Comparison of ENCODE assay signal across 18 cellular contexts in the genomic region with DNA sequence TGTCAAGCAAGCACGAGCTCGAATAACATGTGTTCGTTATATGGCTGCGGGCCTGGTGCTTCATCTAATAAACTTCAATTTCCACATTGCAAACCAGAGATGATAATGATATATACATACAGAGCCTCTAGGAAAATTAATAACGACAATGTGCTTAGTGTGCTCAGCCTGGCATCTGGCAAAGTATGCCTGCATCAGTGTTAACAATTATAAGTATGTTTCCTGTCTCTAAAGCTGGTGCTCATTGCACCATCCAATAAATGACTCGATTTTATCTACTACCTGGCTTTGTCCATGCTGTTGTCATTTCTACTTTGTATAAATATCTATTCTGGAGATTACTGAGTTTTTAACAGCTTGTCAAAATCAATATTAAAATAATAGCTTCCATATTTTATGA.
"Had no signal": no experiment of that assay in that cellular context is flagged by ENCODE, and none has a peak within 500 bp of the region (broad histone marks: within the 10 kb centered on the region; RNA-seq: fewer than 3 reads in every experiment).

No MANE protein-coding gene starts in this region.

- H3K27ac ChIP-seq: RWPE1 had no signal

- DNase-seq: KBM-7, MV-4-11, NCI-H1048, NCI-H1105, NCI-H1417, NCI-H1436 treated with DMSO at 0.1 percent for 48 hours, NCI-H187, NCI-H2029, NCI-H2081 treated with DMSO at 0.1 percent for 48 hours, NCI-H2171, NCI-H226, NCI-H446, NCI-H510A, NCI-H524 treated with DMSO at 0.1 percent for 48 hours, NCI-H748 treated with DMSO at 0.1 percent for 48 hours, SHP77, T-helper 1 cell had no signal
